1 cellular context compared by ENCODE assay signal in genomic region chr3:119498188-119498987, GRCh38.
TF ChIP-seq lines count a peak whose summit lies in the region.

TSS of gene TIMMDC1 (plus strand) at chr3:119498547. CDS start at chr3:119498734, 187 bp downstream.

TF ChIP-seq in HepG2, 621 proteins besides CTCF, POLR2A, EP300 and RAD21 (continued from another document and continues in another):
- TF ChIP-seq ZNF891 (CRISPR knock-in tag; IDR thresholded peaks at IDR 0.05), result peak; percentile 90
- TF ChIP-seq, protein P1, sequence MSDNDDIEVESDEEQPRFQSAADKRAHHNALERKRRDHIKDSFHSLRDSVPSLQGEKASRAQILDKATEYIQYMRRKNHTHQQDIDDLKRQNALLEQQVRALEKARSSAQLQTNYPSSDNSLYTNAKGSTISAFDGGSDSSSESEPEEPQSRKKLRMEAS (IDR thresholded peaks at IDR 0.05), result peak; percentile 87
- TF ChIP-seq, protein P2, sequence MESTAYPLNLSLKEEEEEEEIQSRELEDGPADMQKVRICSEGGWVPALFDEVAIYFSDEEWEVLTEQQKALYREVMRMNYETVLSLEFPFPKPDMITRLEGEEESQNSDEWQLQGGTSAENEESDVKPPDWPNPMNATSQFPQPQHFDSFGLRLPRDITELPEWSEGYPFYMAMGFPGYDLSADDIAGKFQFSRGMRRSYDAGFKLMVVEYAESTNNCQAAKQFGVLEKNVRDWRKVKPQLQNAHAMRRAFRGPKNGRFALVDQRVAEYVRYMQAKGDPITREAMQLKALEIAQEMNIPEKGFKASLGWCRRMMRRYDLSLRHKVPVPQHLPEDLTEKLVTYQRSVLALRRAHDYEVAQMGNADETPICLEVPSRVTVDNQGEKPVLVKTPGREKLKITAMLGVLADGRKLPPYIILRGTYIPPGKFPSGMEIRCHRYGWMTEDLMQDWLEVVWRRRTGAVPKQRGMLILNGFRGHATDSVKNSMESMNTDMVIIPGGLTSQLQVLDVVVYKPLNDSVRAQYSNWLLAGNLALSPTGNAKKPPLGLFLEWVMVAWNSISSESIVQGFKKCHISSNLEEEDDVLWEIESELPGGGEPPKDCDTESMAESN (CRISPR knock-in tag; conservative IDR thresholded peaks at IDR 0.05), result no peak
- no peak for TF ChIP-seq NFE2L2 (IDR thresholded peaks at IDR 0.05; ENCODE audit: low read length)
- TF ChIP-seq NR1H2 (CRISPR knock-in tag; IDR thresholded peaks at IDR 0.05; ENCODE audit: borderline replicate concordance, low read depth), result peak; percentile 64; the same call in 1 of the 2 replicates
- TF ChIP-seq KAT2B (IDR thresholded peaks at IDR 0.05; ENCODE audit: borderline replicate concordance, low read depth, low read length), result no peak
- no peak; the same call in 1 of the 2 replicates for TF ChIP-seq ZNF678 (CRISPR knock-in tag; IDR thresholded peaks at IDR 0.05)
- TF ChIP-seq CHCHD3 (CRISPR knock-in tag; IDR thresholded peaks at IDR 0.05), result no peak
- no peak for TF ChIP-seq ZNF761 (CRISPR knock-in tag; conservative IDR thresholded peaks at IDR 0.05)
- TF ChIP-seq, protein P3, sequence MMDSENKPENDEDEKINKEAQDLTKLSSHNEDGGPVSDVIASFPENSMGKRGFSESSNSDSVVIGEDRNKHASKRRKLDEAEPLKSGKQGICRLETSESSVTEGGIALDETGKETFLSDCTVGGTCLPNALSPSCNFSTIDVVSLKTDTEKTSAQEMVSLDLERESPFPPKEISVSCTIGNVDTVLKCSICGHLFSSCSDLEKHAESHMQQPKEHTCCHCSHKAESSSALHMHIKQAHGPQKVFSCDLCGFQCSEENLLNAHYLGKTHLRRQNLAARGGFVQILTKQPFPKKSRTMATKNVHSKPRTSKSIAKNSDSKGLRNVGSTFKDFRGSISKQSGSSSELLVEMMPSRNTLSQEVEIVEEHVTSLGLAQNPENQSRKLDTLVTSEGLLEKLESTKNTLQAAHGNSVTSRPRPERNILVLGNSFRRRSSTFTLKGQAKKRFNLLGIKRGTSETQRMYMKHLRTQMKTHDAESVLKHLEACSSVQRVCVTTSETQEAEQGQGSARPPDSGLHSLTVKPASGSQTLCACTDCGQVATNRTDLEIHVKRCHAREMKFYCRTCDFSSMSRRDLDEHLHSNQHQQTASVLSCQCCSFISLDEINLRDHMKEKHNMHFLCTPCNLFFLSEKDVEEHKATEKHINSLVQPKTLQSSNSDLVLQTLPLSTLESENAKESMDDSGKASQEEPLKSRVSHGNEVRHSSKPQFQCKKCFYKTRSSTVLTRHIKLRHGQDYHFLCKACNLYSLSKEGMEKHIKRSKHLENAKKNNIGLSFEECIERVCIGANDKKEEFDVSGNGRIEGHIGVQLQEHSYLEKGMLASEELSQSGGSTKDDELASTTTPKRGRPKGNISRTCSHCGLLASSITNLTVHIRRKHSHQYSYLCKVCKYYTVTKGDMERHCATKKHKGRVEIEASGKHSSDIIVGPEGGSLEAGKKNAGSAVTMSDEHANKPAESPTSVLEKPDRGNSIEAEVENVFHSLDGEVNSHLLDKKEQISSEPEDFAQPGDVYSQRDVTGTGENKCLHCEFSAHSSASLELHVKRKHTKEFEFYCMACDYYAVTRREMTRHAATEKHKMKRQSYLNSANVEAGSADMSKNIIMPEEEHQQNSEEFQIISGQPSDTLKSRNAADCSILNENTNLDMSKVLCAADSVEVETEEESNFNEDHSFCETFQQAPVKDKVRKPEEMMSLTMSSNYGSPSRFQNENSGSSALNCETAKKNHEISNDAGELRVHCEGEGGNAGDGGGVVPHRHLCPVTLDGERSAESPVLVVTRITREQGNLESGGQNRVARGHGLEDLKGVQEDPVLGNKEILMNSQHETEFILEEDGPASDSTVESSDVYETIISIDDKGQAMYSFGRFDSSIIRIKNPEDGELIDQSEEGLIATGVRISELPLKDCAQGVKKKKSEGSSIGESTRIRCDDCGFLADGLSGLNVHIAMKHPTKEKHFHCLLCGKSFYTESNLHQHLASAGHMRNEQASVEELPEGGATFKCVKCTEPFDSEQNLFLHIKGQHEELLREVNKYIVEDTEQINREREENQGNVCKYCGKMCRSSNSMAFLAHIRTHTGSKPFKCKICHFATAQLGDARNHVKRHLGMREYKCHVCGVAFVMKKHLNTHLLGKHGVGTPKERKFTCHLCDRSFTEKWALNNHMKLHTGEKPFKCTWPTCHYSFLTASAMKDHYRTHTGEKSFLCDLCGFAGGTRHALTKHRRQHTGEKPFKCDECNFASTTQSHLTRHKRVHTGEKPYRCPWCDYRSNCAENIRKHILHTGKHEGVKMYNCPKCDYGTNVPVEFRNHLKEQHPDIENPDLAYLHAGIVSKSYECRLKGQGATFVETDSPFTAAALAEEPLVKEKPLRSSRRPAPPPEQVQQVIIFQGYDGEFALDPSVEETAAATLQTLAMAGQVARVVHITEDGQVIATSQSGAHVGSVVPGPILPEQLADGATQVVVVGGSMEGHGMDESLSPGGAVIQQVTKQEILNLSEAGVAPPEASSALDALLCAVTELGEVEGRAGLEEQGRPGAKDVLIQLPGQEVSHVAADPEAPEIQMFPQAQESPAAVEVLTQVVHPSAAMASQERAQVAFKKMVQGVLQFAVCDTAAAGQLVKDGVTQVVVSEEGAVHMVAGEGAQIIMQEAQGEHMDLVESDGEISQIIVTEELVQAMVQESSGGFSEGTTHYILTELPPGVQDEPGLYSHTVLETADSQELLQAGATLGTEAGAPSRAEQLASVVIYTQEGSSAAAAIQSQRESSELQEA (CRISPR knock-in tag; IDR thresholded peaks at IDR 0.05; ENCODE audit: not compliant biosample characterization), result no peak
- TF ChIP-seq STAG1 (CRISPR knock-in tag; IDR thresholded peaks at IDR 0.05), result no peak; the same call in 1 of the 2 replicates
- 0 out of 2 replicates have a peak, but pooled peaks have one; percentile 38 for TF ChIP-seq ZNF788 (CRISPR knock-in tag; IDR thresholded peaks at IDR 0.05; ENCODE audit: borderline replicate concordance)
- no peak for TF ChIP-seq ZBTB39 (CRISPR knock-in tag; IDR thresholded peaks at IDR 0.05)
- peak; percentile 90 for TF ChIP-seq ZNF776 (CRISPR knock-in tag; IDR thresholded peaks at IDR 0.05)
- no peak for TF ChIP-seq FOXM1 (CRISPR knock-in tag; IDR thresholded peaks at IDR 0.05)
- no peak for TF ChIP-seq ZSCAN12 (CRISPR knock-in tag; IDR thresholded peaks at IDR 0.05)
- TF ChIP-seq ZNF670 (CRISPR knock-in tag; IDR thresholded peaks at IDR 0.05; ENCODE audit: borderline replicate concordance), result peak; percentile 25; the same call in 1 of the 2 replicates
- TF ChIP-seq ZNF451 (CRISPR knock-in tag; IDR thresholded peaks at IDR 0.05), result peak; percentile 68; the same call in 1 of the 2 replicates
- TF ChIP-seq ZNF557 (CRISPR knock-in tag; IDR thresholded peaks at IDR 0.05), result peak; percentile 12; the same call in 1 of the 2 replicates
- peak; percentile 32; the same call in 1 of the 2 replicates for TF ChIP-seq SMAD1 (CRISPR knock-in tag; IDR thresholded peaks at IDR 0.05; ENCODE audit: borderline replicate concordance, low read depth)
- TF ChIP-seq ELF1 (CRISPR knock-in tag; IDR thresholded peaks at IDR 0.05), result peak; percentile 96
- peak; percentile 59; the same call in 1 of the 2 replicates for TF ChIP-seq ZNF614 (CRISPR knock-in tag; IDR thresholded peaks at IDR 0.05; ENCODE audit: borderline replicate concordance)
- no peak for TF ChIP-seq RORA (CRISPR knock-in tag; IDR thresholded peaks at IDR 0.05)
- TF ChIP-seq, protein P4, sequence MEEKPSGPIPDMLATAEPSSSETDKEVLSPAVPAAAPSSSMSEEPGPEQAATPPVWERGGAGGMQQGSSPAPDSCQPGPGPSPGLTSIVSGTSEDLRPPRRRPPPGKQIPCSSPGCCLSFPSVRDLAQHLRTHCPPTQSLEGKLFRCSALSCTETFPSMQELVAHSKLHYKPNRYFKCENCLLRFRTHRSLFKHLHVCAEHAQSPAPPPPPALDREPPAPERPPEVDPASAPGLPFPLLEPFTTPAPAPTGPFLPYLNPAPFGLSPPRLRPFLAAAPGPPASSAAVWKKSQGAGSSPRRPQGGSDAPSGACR (CRISPR knock-in tag; IDR thresholded peaks at IDR 0.05), result no peak
- TF ChIP-seq MAFF (IDR thresholded peaks at IDR 0.05; ENCODE audit: low read depth, low read length), result no peak
- TF ChIP-seq UBTF (CRISPR knock-in tag; IDR thresholded peaks at IDR 0.05), result peak; percentile 77
- TF ChIP-seq ZNF383 (CRISPR knock-in tag; IDR thresholded peaks at IDR 0.05; ENCODE audit: borderline replicate concordance), result no peak; the same call in 1 of the 2 replicates
- no peak for TF ChIP-seq EHMT2 (IDR thresholded peaks at IDR 0.05; ENCODE audit: borderline replicate concordance, low read depth, low read length)
- TF ChIP-seq ZNF234 (CRISPR knock-in tag; conservative IDR thresholded peaks at IDR 0.05), result no peak
- TF ChIP-seq ZNF589 (CRISPR knock-in tag; conservative IDR thresholded peaks at IDR 0.05), result peak; percentile 65; the same call in 1 of the 2 replicates
- TF ChIP-seq NFE2L1 (CRISPR knock-in tag; IDR thresholded peaks at IDR 0.05; ENCODE audit: borderline replicate concordance), result no peak
- TF ChIP-seq AGO1 (IDR thresholded peaks at IDR 0.05; ENCODE audit: low read depth, low read length, poor library complexity, severe bottlenecking), result no peak
- TF ChIP-seq ZNF564 (CRISPR knock-in tag; IDR thresholded peaks at IDR 0.05), result no peak
- no peak for TF ChIP-seq ZNF7 (CRISPR knock-in tag; IDR thresholded peaks at IDR 0.05)
- 0 out of 2 replicates have a peak, but pooled peaks have one; percentile 28 for TF ChIP-seq DNMT3B (CRISPR knock-in tag; conservative IDR thresholded peaks at IDR 0.05)
- TF ChIP-seq ZSCAN20 (CRISPR knock-in tag; IDR thresholded peaks at IDR 0.05; ENCODE audit: borderline replicate concordance), result no peak; the same call in 1 of the 2 replicates
- peak; percentile 49; the same call in 1 of the 2 replicates for TF ChIP-seq MED1 (CRISPR knock-in tag; IDR thresholded peaks at IDR 0.05)
- 0 out of 2 replicates have a peak, but pooled peaks have one; percentile 26 for TF ChIP-seq SNAPC2 (CRISPR knock-in tag; IDR thresholded peaks at IDR 0.05)
- TF ChIP-seq MTA3 (CRISPR knock-in tag; IDR thresholded peaks at IDR 0.05), result no peak
- TF ChIP-seq, protein P5, sequence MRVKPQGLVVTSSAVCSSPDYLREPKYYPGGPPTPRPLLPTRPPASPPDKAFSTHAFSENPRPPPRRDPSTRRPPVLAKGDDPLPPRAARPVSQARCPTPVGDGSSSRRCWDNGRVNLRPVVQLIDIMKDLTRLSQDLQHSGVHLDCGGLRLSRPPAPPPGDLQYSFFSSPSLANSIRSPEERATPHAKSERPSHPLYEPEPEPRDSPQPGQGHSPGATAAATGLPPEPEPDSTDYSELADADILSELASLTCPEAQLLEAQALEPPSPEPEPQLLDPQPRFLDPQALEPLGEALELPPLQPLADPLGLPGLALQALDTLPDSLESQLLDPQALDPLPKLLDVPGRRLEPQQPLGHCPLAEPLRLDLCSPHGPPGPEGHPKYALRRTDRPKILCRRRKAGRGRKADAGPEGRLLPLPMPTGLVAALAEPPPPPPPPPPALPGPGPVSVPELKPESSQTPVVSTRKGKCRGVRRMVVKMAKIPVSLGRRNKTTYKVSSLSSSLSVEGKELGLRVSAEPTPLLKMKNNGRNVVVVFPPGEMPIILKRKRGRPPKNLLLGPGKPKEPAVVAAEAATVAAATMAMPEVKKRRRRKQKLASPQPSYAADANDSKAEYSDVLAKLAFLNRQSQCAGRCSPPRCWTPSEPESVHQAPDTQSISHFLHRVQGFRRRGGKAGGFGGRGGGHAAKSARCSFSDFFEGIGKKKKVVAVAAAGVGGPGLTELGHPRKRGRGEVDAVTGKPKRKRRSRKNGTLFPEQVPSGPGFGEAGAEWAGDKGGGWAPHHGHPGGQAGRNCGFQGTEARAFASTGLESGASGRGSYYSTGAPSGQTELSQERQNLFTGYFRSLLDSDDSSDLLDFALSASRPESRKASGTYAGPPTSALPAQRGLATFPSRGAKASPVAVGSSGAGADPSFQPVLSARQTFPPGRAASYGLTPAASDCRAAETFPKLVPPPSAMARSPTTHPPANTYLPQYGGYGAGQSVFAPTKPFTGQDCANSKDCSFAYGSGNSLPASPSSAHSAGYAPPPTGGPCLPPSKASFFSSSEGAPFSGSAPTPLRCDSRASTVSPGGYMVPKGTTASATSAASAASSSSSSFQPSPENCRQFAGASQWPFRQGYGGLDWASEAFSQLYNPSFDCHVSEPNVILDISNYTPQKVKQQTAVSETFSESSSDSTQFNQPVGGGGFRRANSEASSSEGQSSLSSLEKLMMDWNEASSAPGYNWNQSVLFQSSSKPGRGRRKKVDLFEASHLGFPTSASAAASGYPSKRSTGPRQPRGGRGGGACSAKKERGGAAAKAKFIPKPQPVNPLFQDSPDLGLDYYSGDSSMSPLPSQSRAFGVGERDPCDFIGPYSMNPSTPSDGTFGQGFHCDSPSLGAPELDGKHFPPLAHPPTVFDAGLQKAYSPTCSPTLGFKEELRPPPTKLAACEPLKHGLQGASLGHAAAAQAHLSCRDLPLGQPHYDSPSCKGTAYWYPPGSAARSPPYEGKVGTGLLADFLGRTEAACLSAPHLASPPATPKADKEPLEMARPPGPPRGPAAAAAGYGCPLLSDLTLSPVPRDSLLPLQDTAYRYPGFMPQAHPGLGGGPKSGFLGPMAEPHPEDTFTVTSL (CRISPR knock-in tag; IDR thresholded peaks at IDR 0.05; ENCODE audit: borderline replicate concordance), result peak; percentile 44; the same call in 1 of the 2 replicates
- TF ChIP-seq HNRNPL (IDR thresholded peaks at IDR 0.05; ENCODE audit: low read depth, low read length), result no peak; the same call in none of the 2 replicates
